ENCODE assay signal across 11 cellular contexts in the genomic region with DNA sequence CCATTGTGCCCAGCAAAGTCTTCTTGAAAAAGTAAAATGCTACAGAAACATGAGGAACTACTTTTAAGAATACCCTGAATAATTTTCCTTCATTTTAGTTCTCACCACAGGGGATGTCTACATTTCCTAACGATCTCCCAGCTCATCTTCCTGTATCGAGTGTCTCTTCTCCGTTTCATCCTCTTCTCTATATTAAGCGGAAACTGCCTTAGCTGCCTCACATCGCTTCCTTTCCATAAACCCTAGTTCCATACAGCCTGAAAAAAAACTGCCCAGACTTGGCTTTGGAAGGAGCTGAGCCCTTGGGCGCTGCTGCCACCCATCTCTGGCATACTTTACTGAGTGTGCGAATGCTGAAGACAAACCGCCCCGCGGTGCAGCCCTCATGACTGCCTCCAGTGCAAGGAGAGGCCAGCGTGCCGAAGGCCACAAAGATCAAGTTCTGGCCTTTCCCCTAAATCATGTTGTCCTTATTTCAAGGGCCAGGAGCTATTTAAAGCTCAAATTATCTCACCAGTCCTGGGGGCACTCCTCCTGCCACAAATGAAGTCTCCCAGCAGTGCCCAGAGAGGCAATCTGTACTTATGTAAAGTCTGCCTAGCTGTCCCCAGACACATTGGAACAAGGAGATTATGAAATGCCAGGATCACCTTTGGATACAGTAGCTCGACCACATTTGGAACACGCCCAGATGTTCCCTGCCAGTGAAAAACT. TPM values are rescaled to one million over a fixed set of nuclear protein-coding genes. Genes with fewer than 3 reads are reported as not detected.
DNase-seq lines count a peak whose midpoint lies in the region; ATAC-seq and TF ChIP-seq lines count a peak whose summit lies in the region.
"Had no signal": no experiment of that assay in that cellular context is flagged by ENCODE, and none has a peak within 500 bp of the region (broad histone marks: within the 10 kb centered on the region; RNA-seq: fewer than 3 reads in every experiment).

No MANE protein-coding gene starts in this region.

- H3K27me3 ChIP-seq in AG04450 (ENCODE audit: control insufficient read depth, insufficient read depth, low read length), result no peaks in the 10 kb centered on the region

- ATAC-seq in WTC11, result no peak
- ATAC-seq in left cardiac atrium, result peak; percentile 83 to 89
- no peak for ATAC-seq in GM19463 (IDR thresholded peaks at IDR 0.05; ENCODE audit: unreplicated experiment)

- H3K27ac ChIP-seq in AG04450 (ENCODE audit: low read depth, low read length), result peak overlapping the region; percentile 31

- no peak overlapping the region for H3K4me3 ChIP-seq in AG04450 (ENCODE audit: low read depth, low read length)

- CTCF ChIA-PET in AG04450 (lab: Charles Lee), result no interaction called here
- CTCF ChIA-PET in WTC11 (lab: Charles Lee), result no interaction called here

- H3K36me3 Mint-ChIP-seq in WTC11, result peaks cover 50% of the 10 kb centered on the region

- H3K9me3 ChIP-seq in AG04450 (ENCODE audit: control insufficient read depth, insufficient read depth, low read length), result no peaks in the 10 kb centered on the region; the same call in 1 of the 2 replicates

- no peak overlapping the region for H3K4me3 Mint-ChIP-seq in WTC11

- DNase-seq in AG04450 (ENCODE audit: low read depth, low spot score), result no peak
- no peak for DNase-seq in WTC11 (ENCODE audit: low spot score)
- peak; percentile 77 for DNase-seq in left cardiac atrium
- DNase-seq in posterior vena cava (ENCODE audit: low spot score), result peak; percentile 82
- no peak for DNase-seq in NK-92 (lab: John Stamatoyannopoulos, UW; ENCODE audit: unreplicated experiment)
- no peak for DNase-seq in GDM1 (lab: John Stamatoyannopoulos, UW)
- no peak for DNase-seq in erythroblast (lab: John Stamatoyannopoulos, UW)
- DNase-seq: activated effector memory CD4-positive, alpha-beta T cell treated with anti-CD3 and anti-CD28 coated beads, Interleukin-2, amount 50 U/mL, for 16 hours; GF-D8; NCI-H1092 treated with DMSO at 0.1 percent for 48 hours had no signal

- no peaks in the 10 kb centered on the region for H3K9me3 Mint-ChIP-seq in WTC11

- peaks cover 34% of the 10 kb centered on the region for H3K4me1 Mint-ChIP-seq in WTC11

- POLR2A ChIA-PET in AG04450 (lab: Yijun Ruan, JAX) (no interaction called here), WTC11 (lab: Charles Lee) (interaction anchor here (0.6 to 1.4 kb wide), 4 partner anchors 15 to 472 kb away, joined by 3 to 6 read pairs (median 4); a partner anchor contains a TSS)

- H3K27me3 Mint-ChIP-seq in WTC11 (ENCODE audit: low read depth), result no peaks in the 10 kb centered on the region

- TF ChIP-seq POLR2A in erythroblast (IDR thresholded peaks at IDR 0.05; ENCODE audit: low read length), result no peak

- peak overlapping the region; percentile 52 for H3K27ac Mint-ChIP-seq in WTC11

- TF ChIP-seq CTCF in AG04450 (IDR thresholded peaks at IDR 0.05; ENCODE audit: low read depth, low read length) (no peak), WTC11 (IDR thresholded peaks at IDR 0.05) (no peak)

- intact Hi-C loops in left cardiac atrium (cut with DNase I), result no loop called here
- intact Hi-C loops in posterior vena cava (cut with DNase I), result no loop called here

TF ChIP-seq in WTC11, 78 proteins besides CTCF, POLR2A, EP300 and RAD21:
- no peak for TF ChIP-seq PRRX2 (CRISPR knock-in tag; IDR thresholded peaks at IDR 0.05)
- TF ChIP-seq ZNF219 (CRISPR knock-in tag; IDR thresholded peaks at IDR 0.05; ENCODE audit: borderline replicate concordance), result no peak
- no peak for TF ChIP-seq GABPB1 (CRISPR knock-in tag; IDR thresholded peaks at IDR 0.05)
- TF ChIP-seq, protein P1, sequence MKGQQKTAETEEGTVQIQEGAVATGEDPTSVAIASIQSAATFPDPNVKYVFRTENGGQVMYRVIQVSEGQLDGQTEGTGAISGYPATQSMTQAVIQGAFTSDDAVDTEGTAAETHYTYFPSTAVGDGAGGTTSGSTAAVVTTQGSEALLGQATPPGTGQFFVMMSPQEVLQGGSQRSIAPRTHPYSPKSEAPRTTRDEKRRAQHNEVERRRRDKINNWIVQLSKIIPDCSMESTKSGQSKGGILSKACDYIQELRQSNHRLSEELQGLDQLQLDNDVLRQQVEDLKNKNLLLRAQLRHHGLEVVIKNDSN (CRISPR knock-in tag; IDR thresholded peaks at IDR 0.05), result no peak
- TF ChIP-seq ESRRA (CRISPR knock-in tag; IDR thresholded peaks at IDR 0.05; ENCODE audit: borderline replicate concordance), result no peak
- TF ChIP-seq, protein P2, sequence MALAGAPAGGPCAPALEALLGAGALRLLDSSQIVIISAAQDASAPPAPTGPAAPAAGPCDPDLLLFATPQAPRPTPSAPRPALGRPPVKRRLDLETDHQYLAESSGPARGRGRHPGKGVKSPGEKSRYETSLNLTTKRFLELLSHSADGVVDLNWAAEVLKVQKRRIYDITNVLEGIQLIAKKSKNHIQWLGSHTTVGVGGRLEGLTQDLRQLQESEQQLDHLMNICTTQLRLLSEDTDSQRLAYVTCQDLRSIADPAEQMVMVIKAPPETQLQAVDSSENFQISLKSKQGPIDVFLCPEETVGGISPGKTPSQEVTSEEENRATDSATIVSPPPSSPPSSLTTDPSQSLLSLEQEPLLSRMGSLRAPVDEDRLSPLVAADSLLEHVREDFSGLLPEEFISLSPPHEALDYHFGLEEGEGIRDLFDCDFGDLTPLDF (CRISPR knock-in tag; IDR thresholded peaks at IDR 0.05), result no peak
- TF ChIP-seq, protein P3, sequence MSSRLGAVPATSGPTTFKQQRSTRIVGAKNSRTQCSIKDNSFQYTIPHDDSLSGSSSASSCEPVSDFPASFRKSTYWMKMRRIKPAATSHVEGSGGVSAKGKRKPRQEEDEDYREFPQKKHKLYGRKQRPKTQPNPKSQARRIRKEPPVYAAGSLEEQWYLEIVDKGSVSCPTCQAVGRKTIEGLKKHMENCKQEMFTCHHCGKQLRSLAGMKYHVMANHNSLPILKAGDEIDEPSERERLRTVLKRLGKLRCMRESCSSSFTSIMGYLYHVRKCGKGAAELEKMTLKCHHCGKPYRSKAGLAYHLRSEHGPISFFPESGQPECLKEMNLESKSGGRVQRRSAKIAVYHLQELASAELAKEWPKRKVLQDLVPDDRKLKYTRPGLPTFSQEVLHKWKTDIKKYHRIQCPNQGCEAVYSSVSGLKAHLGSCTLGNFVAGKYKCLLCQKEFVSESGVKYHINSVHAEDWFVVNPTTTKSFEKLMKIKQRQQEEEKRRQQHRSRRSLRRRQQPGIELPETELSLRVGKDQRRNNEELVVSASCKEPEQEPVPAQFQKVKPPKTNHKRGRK (CRISPR knock-in tag; IDR thresholded peaks at IDR 0.05; ENCODE audit: borderline replicate concordance), result no peak
- TF ChIP-seq, protein P4, sequence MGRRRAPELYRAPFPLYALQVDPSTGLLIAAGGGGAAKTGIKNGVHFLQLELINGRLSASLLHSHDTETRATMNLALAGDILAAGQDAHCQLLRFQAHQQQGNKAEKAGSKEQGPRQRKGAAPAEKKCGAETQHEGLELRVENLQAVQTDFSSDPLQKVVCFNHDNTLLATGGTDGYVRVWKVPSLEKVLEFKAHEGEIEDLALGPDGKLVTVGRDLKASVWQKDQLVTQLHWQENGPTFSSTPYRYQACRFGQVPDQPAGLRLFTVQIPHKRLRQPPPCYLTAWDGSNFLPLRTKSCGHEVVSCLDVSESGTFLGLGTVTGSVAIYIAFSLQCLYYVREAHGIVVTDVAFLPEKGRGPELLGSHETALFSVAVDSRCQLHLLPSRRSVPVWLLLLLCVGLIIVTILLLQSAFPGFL (CRISPR knock-in tag; IDR thresholded peaks at IDR 0.05; ENCODE audit: borderline replicate concordance), result no peak
- no peak for TF ChIP-seq IRF2 (CRISPR knock-in tag; IDR thresholded peaks at IDR 0.05; ENCODE audit: borderline replicate concordance, low read depth)
- TF ChIP-seq TP53 (CRISPR knock-in tag; IDR thresholded peaks at IDR 0.05), result no peak
- TF ChIP-seq, protein P5, sequence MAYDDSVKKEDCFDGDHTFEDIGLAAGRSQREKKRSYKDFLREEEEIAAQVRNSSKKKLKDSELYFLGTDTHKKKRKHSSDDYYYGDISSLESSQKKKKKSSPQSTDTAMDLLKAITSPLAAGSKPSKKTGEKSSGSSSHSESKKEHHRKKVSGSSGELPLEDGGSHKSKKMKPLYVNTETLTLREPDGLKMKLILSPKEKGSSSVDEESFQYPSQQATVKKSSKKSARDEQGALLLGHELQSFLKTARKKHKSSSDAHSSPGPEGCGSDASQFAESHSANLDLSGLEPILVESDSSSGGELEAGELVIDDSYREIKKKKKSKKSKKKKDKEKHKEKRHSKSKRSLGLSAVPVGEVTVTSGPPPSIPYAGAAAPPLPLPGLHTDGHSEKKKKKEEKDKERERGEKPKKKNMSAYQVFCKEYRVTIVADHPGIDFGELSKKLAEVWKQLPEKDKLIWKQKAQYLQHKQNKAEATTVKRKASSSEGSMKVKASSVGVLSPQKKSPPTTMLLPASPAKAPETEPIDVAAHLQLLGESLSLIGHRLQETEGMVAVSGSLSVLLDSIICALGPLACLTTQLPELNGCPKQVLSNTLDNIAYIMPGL (CRISPR knock-in tag; IDR thresholded peaks at IDR 0.05), result no peak

RNA-seq across cellular contexts. Expression of a gene that starts 25.2 kb away (rescaled TPM):
- 91.5 and 91.6 TPM in 2 replicates for polyA plus RNA-seq in AG04450 (2011; rRNA removed)
- polyA minus RNA-seq in AG04450 (2011; rRNA and poly(A)+ RNA removed), result 117 and 129 TPM in 2 replicates
- total RNA-seq in WTC11 (2021) (192 to 201 TPM (median 200 TPM) in 3 replicates), left cardiac atrium (100 to 1,000 TPM; 218 to 253 TPM), posterior vena cava (100 to 1,000 TPM; 114 to 134 TPM)

RNA-seq across cellular contexts. Expression of a gene that starts 31.1 kb away (rescaled TPM):
- polyA plus RNA-seq in AG04450 (2011; rRNA removed), result 290 and 526 TPM in 2 replicates
- polyA minus RNA-seq in AG04450 (2011; rRNA and poly(A)+ RNA removed), result 75.3 and 81.1 TPM in 2 replicates
- total RNA-seq in WTC11 (2021) (202 to 299 TPM (median 285 TPM) in 3 replicates), left cardiac atrium (1,000 to 10,000 TPM; 1,191 to 2,127 TPM), posterior vena cava (1,000 to 10,000 TPM; 2,473 to 2,747 TPM)

Comparison
In these comparisons a context has a peak if more than half of its experiments do, and no peak if none do; other contexts are left out.
1. DNase-seq: peak in left cardiac atrium (single experiment) and posterior vena cava (single experiment); none in AG04450 (single experiment), WTC11 (single experiment), NK-92 (single experiment), GDM1 (single experiment) and erythroblast (0 of 2).
2. ATAC-seq: peak in left cardiac atrium (2 of 2); none in WTC11 (single experiment) and GM19463 (single experiment).